1 cellular context compared by ENCODE assay signal in the genomic region with DNA sequence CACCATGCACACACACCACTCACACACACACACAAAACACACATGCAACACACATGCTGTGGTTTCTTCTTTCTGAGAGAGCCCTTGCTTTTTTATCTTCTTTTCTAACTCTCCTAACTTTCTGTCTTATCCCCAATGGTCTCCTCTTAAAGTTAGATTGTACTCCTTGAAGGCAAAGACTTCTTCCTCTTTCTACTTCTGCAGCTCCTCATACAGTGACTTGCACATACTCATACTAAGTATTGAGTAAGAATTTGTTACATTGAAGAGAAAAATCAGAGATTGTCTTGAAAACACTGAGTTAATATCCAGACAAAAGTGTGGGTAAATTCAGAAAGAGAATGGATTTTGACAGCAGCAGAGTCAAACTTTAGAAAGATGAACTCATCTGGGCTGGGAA.
TF ChIP-seq lines count a peak whose summit lies in the region.

No MANE protein-coding gene starts in this region.

TF ChIP-seq in IMR-90, 13 proteins besides CTCF, POLR2A, EP300 and RAD21 (continued from another document):
- TF ChIP-seq NFE2L2 (IDR thresholded peaks at IDR 0.05; ENCODE audit: low read depth, low read length) (no peak), BHLHE40 (IDR thresholded peaks at IDR 0.05; ENCODE audit: low read depth, low read length) (no peak), FOS (IDR thresholded peaks at IDR 0.05; ENCODE audit: low read depth, low read length) (no peak)
